ENCODE assay signal across 1 cellular context in the genomic region with DNA sequence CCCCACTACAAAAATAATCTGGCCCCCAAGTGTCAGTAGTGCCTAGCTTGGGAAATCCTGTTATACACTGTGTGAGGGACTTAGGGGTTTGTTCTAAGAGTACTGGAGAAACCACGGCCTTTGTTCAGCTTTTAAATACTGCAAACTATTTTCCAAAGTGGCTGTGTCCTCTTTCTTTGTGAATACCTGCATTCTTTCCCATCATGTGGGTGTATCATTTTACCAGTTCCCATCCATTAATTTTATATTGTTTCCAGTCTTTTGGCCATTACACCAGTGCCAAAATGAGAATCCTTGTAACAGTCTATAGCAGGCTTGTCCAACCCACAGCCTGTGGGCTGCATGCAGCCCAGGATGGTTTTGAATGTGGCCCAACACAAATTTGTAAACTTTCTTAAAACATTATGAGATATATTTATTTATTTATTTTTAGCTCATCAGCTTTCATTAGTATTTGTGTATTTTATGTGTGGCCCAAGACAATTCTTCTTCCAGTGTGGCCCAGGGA.
TF ChIP-seq lines count a peak whose summit lies in the region.

No MANE protein-coding gene starts in this region.

TF ChIP-seq in A549, 52 proteins besides CTCF, POLR2A, EP300 and RAD21 (continued from another document):
- no peak for TF ChIP-seq HES2 (IDR thresholded peaks at IDR 0.05)
- TF ChIP-seq RFX5 (IDR thresholded peaks at IDR 0.05): no peak
- no peak for TF ChIP-seq RNF2 (IDR thresholded peaks at IDR 0.05; ENCODE audit: borderline replicate concordance, low read depth)
- TF ChIP-seq NFE2L2 (conservative IDR thresholded peaks at IDR 0.05; ENCODE audit: low read length): no peak
- no peak for TF ChIP-seq KDM5A (IDR thresholded peaks at IDR 0.05)
- TF ChIP-seq EHMT2 (IDR thresholded peaks at IDR 0.05; ENCODE audit: low read depth): no peak
- TF ChIP-seq RARB (CRISPR knock-in tag; IDR thresholded peaks at IDR 0.05): no peak
- no peak for TF ChIP-seq JUN (IDR thresholded peaks at IDR 0.05)
- TF ChIP-seq HOXB13 (CRISPR knock-in tag; IDR thresholded peaks at IDR 0.05; ENCODE audit: low read depth): no peak
